ENCODE assay signal across 8 cellular contexts in genomic region chrX:71532078-71532752, GRCh38. TPM values are rescaled to one million over a fixed set of nuclear protein-coding genes. Genes with fewer than 3 reads are reported as not detected.
DNase-seq lines count a peak whose midpoint lies in the region; ATAC-seq lines count a peak whose summit lies in the region.

No MANE protein-coding gene starts in this region.

- peak overlapping the region in 1 of 2 experiments; percentile 8 for H3K14ac ChIP-seq in mesenchymal stem cell (ENCODE audit: low read length in 2 of 2)

- no peaks in the 10 kb centered on the region for H3K9me3 Mint-ChIP-seq in dendritic cell treated with granulocyte-macrophage colony-stimulating factor and Interleukin-4, amounts not matched to agents 40 ng/mL and 50 ng/mL, for 4 days
- H3K9me3 Mint-ChIP-seq in stimulated activated naive CD8-positive, alpha-beta T cell treated with anti-CD3 and anti-CD28 coated beads, Interleukin-15, amount 100 ng/mL, for 72 hours: no peaks in the 10 kb centered on the region

- H3K36me3 Mint-ChIP-seq in dendritic cell treated with granulocyte-macrophage colony-stimulating factor and Interleukin-4, amounts not matched to agents 40 ng/mL and 50 ng/mL, for 4 days (ENCODE audit: low read depth): peaks cover 27% of the 10 kb centered on the region

- H4K91ac ChIP-seq in mesenchymal stem cell (ENCODE audit: low read length): no peak overlapping the region

- no peaks in the 10 kb centered on the region for H3K4me1 ChIP-seq in mesenchymal stem cell (ENCODE audit: control insufficient read depth, insufficient read depth, low read depth, low read length)

- H3K9ac ChIP-seq in mesenchymal stem cell (ENCODE audit: low read length): peak overlapping the region; percentile 98

- no peaks in the 10 kb centered on the region for H3K36me3 ChIP-seq in mesenchymal stem cell (ENCODE audit: control insufficient read depth in 1 of 2, insufficient read depth in 2 of 2, low read depth in 1 of 2, low read length in 2 of 2)

- no peak overlapping the region for H2BK15ac ChIP-seq in mesenchymal stem cell (ENCODE audit: low read depth, poor library complexity, severe bottlenecking)

- no peak overlapping the region for H3K23ac ChIP-seq in mesenchymal stem cell (ENCODE audit: low read length in 2 of 2)

- H2BK12ac ChIP-seq in mesenchymal stem cell (ENCODE audit: low read length in 2 of 2): no peak overlapping the region

- intact Hi-C loops in dendritic cell treated with granulocyte-macrophage colony-stimulating factor and Interleukin-4, amounts not matched to agents 40 ng/mL and 50 ng/mL, for 4 days (cut with micrococcal nuclease): loop anchor here (2.0 to 5.0 kb wide), 2 partner anchors 40 to 165 kb away; partner anchors contain the start of gene TAF1

- no peaks in the 10 kb centered on the region for H3K27me3 Mint-ChIP-seq in dendritic cell treated with granulocyte-macrophage colony-stimulating factor and Interleukin-4, amounts not matched to agents 40 ng/mL and 50 ng/mL, for 4 days
- H3K27me3 Mint-ChIP-seq in stimulated activated naive CD8-positive, alpha-beta T cell treated with anti-CD3 and anti-CD28 coated beads, Interleukin-15, amount 100 ng/mL, for 72 hours: no peaks in the 10 kb centered on the region

- H3K4me3 Mint-ChIP-seq in dendritic cell treated with granulocyte-macrophage colony-stimulating factor and Interleukin-4, amounts not matched to agents 40 ng/mL and 50 ng/mL, for 4 days: peak overlapping the region; percentile 99
- H3K4me3 Mint-ChIP-seq in stimulated activated naive CD8-positive, alpha-beta T cell treated with anti-CD3 and anti-CD28 coated beads, Interleukin-15, amount 100 ng/mL, for 72 hours: peak overlapping the region; percentile 94 to 95

- H2BK5ac ChIP-seq in mesenchymal stem cell (ENCODE audit: low read depth, low read length, poor library complexity, severe bottlenecking): peak overlapping the region; percentile 25

- H3K79me1 ChIP-seq in mesenchymal stem cell (replicated peaks; ENCODE audit: low read length, poor library complexity, severe bottlenecking): no peaks in the 10 kb centered on the region

- H4K8ac ChIP-seq in mesenchymal stem cell (ENCODE audit: low read length): no peak overlapping the region

- H3K4me1 Mint-ChIP-seq in dendritic cell treated with granulocyte-macrophage colony-stimulating factor and Interleukin-4, amounts not matched to agents 40 ng/mL and 50 ng/mL, for 4 days (ENCODE audit: low read depth): peaks cover 7% of the 10 kb centered on the region
- H3K4me1 Mint-ChIP-seq in stimulated activated naive CD8-positive, alpha-beta T cell treated with anti-CD3 and anti-CD28 coated beads, Interleukin-15, amount 100 ng/mL, for 72 hours: peaks cover 24% of the 10 kb centered on the region

- peak overlapping the region; percentile 82 for H3K27ac ChIP-seq in mesenchymal stem cell (ENCODE audit: low read length, poor library complexity, severe bottlenecking)

- peak overlapping the region; percentile 98 for H3K27ac Mint-ChIP-seq in dendritic cell treated with granulocyte-macrophage colony-stimulating factor and Interleukin-4, amounts not matched to agents 40 ng/mL and 50 ng/mL, for 4 days
- peak overlapping the region; percentile 99 to 100 for H3K27ac Mint-ChIP-seq in stimulated activated naive CD8-positive, alpha-beta T cell treated with anti-CD3 and anti-CD28 coated beads, Interleukin-15, amount 100 ng/mL, for 72 hours

- ATAC-seq in GM21528 (IDR thresholded peaks at IDR 0.05; ENCODE audit: low FRiP score, unreplicated experiment): peak; percentile 25
- ATAC-seq in stimulated activated naive CD8-positive, alpha-beta T cell treated with anti-CD3 and anti-CD28 coated beads, Interleukin-15, amount 100 ng/mL, for 72 hours: peak; percentile 71

- H3K4ac ChIP-seq in mesenchymal stem cell (ENCODE audit: low read depth in 1 of 2, low read length in 2 of 2): no peak overlapping the region

- under 1% methylated on average over 25 of the region's 25 CpGs for WGBS in mesenchymal stem cell

- H2AK5ac ChIP-seq in mesenchymal stem cell (ENCODE audit: low read length, severe bottlenecking): no peak overlapping the region

- no peak overlapping the region for H2AFZ ChIP-seq in mesenchymal stem cell (ENCODE audit: low read depth, low read length)

- peak overlapping the region; percentile 72 for H3K4me2 ChIP-seq in mesenchymal stem cell (ENCODE audit: low read length, poor library complexity, severe bottlenecking)

- DNase-seq in CD1c-positive myeloid dendritic cell (ENCODE audit: extremely low spot score) (peak; percentile 70), M059J (ENCODE audit: low read depth) (peak; percentile 88), mesenchymal stem cell (peak; percentile 83), inferior parietal cortex (ENCODE audit: extremely low spot score) (no peak)
- peak; percentile 19 for DNase-seq in activated CD4-positive, CD25-positive, alpha-beta regulatory T cell treated with anti-CD3 and anti-CD28 coated beads, Interleukin-2, amount 50 U/mL, for 16 hours (ENCODE audit: low read depth, low spot score)
- DNase-seq in stimulated activated naive CD8-positive, alpha-beta T cell treated with anti-CD3 and anti-CD28 coated beads, Interleukin-15, amount 100 ng/mL, for 72 hours: peak; percentile 49 to 74

- peaks cover 0 to 7% of the 10 kb centered on the region in 2 experiments for H3K27me3 ChIP-seq in mesenchymal stem cell (ENCODE audit: control insufficient read depth in 1 of 2, insufficient read depth in 1 of 2, low read length in 2 of 2)

- H2BK120ac ChIP-seq in mesenchymal stem cell (ENCODE audit: low read depth, low read length): no peak overlapping the region

- H3K9me3 ChIP-seq in mesenchymal stem cell (ENCODE audit: control insufficient read depth, low read length): no peaks in the 10 kb centered on the region

- peak overlapping the region; percentile 48 to 79 for H3K18ac ChIP-seq in mesenchymal stem cell (ENCODE audit: low read depth in 1 of 2, low read length in 2 of 2)

- peak overlapping the region in 1 of 2 experiments; percentile 96 for H3K4me3 ChIP-seq in mesenchymal stem cell (ENCODE audit: insufficient read depth in 1 of 2, low read depth in 1 of 2, low read length in 2 of 2)

RNA-seq across cellular contexts. Expression of gene OGT, which starts 0.7 kb away (rescaled TPM):
- total RNA-seq in M059J (2014; rRNA removed; shearing (Covaris generic)): 52.7 and 67.6 TPM in 2 replicates
- polyA plus RNA-seq in mesenchymal stem cell (2013, experiment 1 of 2): 39.8 TPM
- polyA plus RNA-seq in mesenchymal stem cell (2013, experiment 2 of 2): 36.8 TPM

RNA-seq across cellular contexts. Expression of gene GCNA, which starts 46.0 kb away (rescaled TPM):
- total RNA-seq in M059J (2014; rRNA removed; shearing (Covaris generic)): 0.20 and 1.0 TPM in 2 replicates
- polyA plus RNA-seq in mesenchymal stem cell (2013, experiment 1 of 2): 0.64 TPM
- 0.56 TPM for polyA plus RNA-seq in mesenchymal stem cell (2013, experiment 2 of 2)
